In the genomic region with DNA sequence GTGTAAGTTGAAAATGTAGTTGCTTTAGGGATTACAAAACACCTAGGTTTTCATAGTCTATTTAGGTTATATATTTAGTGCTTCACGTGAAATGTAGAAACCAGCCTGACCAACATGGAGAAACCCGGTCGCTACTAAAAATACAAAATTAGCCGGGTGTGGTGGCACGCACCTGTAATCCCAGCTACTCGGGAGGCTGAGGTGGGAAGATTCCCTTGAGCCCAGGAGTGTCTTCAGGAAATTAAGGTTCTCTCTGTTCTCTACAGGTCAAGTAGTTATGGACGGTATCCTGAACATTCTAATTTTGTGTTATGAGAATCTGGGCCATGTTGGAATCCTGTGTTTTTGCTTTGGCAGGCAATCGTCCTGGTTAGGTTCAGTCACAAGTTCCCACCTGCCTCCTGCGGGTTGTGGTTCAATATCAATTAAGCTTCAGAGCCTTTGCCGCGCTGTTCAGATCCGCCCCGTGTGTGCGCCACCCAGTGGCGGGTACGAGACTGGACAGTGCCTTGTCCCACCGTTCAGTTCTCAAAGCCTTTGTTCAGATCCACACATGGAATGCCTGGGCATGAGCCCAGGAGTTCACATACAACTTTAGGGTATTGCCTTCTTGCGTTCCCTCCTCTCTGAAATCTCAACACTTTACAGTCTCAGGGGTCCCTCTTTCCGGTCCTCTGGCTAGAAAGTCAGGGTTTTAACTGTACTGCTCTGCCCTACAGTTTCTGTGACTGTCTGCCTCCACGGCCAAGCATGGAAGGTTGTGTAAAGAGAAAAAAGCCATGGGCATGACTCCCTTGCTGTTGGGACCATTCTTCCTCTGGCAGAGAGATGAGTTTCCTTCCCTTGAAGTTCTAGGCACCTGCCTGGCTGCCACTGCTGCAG, we compare ENCODE assay signal across 8 cellular contexts. TPM values are rescaled to one million over a fixed set of nuclear protein-coding genes. Genes with fewer than 3 reads are reported as not detected.
A peak's percentile ranks its signal among the peaks of the same experiment; 100 is the strongest.
DNase-seq lines count a peak whose midpoint lies in the region; ATAC-seq and TF ChIP-seq lines count a peak whose summit lies in the region.

No MANE protein-coding gene starts in this region.

- TF ChIP-seq CTCF in 22Rv1 (IDR thresholded peaks at IDR 0.05), result peak; percentile 98
- peak; percentile 80 for TF ChIP-seq CTCF in IMR-90 (conservative IDR thresholded peaks at IDR 0.05; ENCODE audit: low read depth, low read length)
- peak; percentile 88 to 92 for TF ChIP-seq CTCF in fibroblast of lung (conservative IDR thresholded peaks at IDR 0.05 in 1 of 2, IDR thresholded peaks at IDR 0.05 in 1 of 2; ENCODE audit: low read depth in 1 of 2, low read length in 2 of 2)
- peak; percentile 84 for TF ChIP-seq CTCF in nephron progenitor cell (IDR thresholded peaks at IDR 0.05)

- H3K14ac ChIP-seq in IMR-90 (replicated peaks; ENCODE audit: low read depth, low read length), result no peak overlapping the region; the same call in 1 of the 2 replicates

- intact Hi-C loops in IMR-90 (cut with micrococcal nuclease), result loop anchor here (10.0 kb wide), 4 partner anchors 72 to 722 kb away; a partner anchor contains a TSS

- no peak overlapping the region for H3K9ac ChIP-seq in IMR-90 (ENCODE audit: low read depth, low read length)
- H3K9ac ChIP-seq in fibroblast of lung (ENCODE audit: insufficient read depth, low read length), result no peak overlapping the region

- H3K9me3 ChIP-seq in IMR-90 (ENCODE audit: control insufficient read depth, insufficient read depth, low read length), result no peaks in the 10 kb centered on the region
- H3K9me3 ChIP-seq in fibroblast of lung (ENCODE audit: control insufficient read depth, insufficient read depth, low read depth, low read length), result no peaks in the 10 kb centered on the region

- H3K4ac ChIP-seq in IMR-90 (ENCODE audit: low read depth, low read length), result peak overlapping the region; percentile 42; the same call in 1 of the 2 replicates

- BruUV-seq in IMR-90 (replicated peaks; lab: Mats Ljungman, UMichigan), result no TSS peak

- H3K27ac ChIP-seq in 22Rv1 (no peak overlapping the region), IMR-90 (ENCODE audit: insufficient read depth, low read length) (no peak overlapping the region), fibroblast of lung (ENCODE audit: insufficient read depth, low read length) (no peak overlapping the region)

- H3K4me1 ChIP-seq in IMR-90 (ENCODE audit: control insufficient read depth, insufficient read depth, low read length), result no peaks in the 10 kb centered on the region
- H3K4me1 ChIP-seq in fibroblast of lung (ENCODE audit: control insufficient read depth, extremely low read depth, insufficient read depth, low read length), result no peaks in the 10 kb centered on the region

- no peak overlapping the region; the same call in 1 of the 2 replicates for H2BK20ac ChIP-seq in IMR-90 (ENCODE audit: low read depth, low read length)

- POLR2A ChIA-PET in IMR-90 (lab: Charles Lee; ENCODE audit: unreplicated experiment), result no interaction called here

- peaks cover 5% of the 10 kb centered on the region for H3K4me1 Mint-ChIP-seq in activated T-cell treated with anti-CD3 and anti-CD28 coated beads, Interleukin-2, amount 50 U/mL, for 24 hours (ENCODE audit: low read depth)
- H3K4me1 Mint-ChIP-seq in nephron progenitor cell, result peaks cover 5% of the 10 kb centered on the region
- H3K4me1 Mint-ChIP-seq in stimulated activated naive B cell treated with anti-CD40 and anti-IgM and Interleukin-4, amounts not matched to agents 10 μg/mL and 1 μg/mL and 100 μg/mL, for 72 hours, result peaks cover 0 to 5% of the 10 kb centered on the region in 2 donors

- DNase-seq in IMR-90 (peak; percentile 61), OCI-M1 (lab: John Stamatoyannopoulos, UW) (peak; percentile 89), fibroblast of lung (ENCODE audit: low read depth in 2 of 2) (peak; percentile 58 to 64), nephron progenitor cell (peak; percentile 73)
- peak; percentile 75 for DNase-seq in activated T-cell treated with anti-CD3 and anti-CD28 coated beads, Interleukin-2, amount 50 U/mL, for 24 hours
- DNase-seq in stimulated activated naive B cell treated with anti-CD40 and anti-IgM and Interleukin-4, amounts not matched to agents 10 μg/mL and 1 μg/mL and 100 μg/mL, for 72 hours, result peak; percentile 45

- H2BK120ac ChIP-seq in IMR-90 (ENCODE audit: low read depth, low read length), result no peak overlapping the region

- H2BK15ac ChIP-seq in IMR-90 (ENCODE audit: low read depth, low read length), result no peak overlapping the region

- H3K4me3 ChIP-seq in IMR-90 (ENCODE audit: insufficient read depth, low read depth, low read length) (no peak overlapping the region), fibroblast of lung (replicated peaks in 1 of 4; ENCODE audit: control extremely low read depth in 1 of 4, insufficient read depth in 1 of 4, low read depth in 3 of 4, low read length in 4 of 4) (no peak overlapping the region)

- peak overlapping the region in 1 of 2 experiments; percentile 41; a peak in 1 of 4 replicates for H4K8ac ChIP-seq in IMR-90 (ENCODE audit: low read depth in 2 of 2, low read length in 2 of 2)

- H2AK9ac ChIP-seq in IMR-90 (replicated peaks; ENCODE audit: low read depth, low read length, poor library complexity), result no peak overlapping the region

- no peak overlapping the region for H3K18ac ChIP-seq in IMR-90 (ENCODE audit: low read depth, low read length)

- no peak overlapping the region for H3K4me3 Mint-ChIP-seq in activated T-cell treated with anti-CD3 and anti-CD28 coated beads, Interleukin-2, amount 50 U/mL, for 24 hours
- no peak overlapping the region for H3K4me3 Mint-ChIP-seq in nephron progenitor cell
- peak overlapping the region in 1 of 2 donors; percentile 16 for H3K4me3 Mint-ChIP-seq in stimulated activated naive B cell treated with anti-CD40 and anti-IgM and Interleukin-4, amounts not matched to agents 10 μg/mL and 1 μg/mL and 100 μg/mL, for 72 hours

- H3K9me1 ChIP-seq in IMR-90 (ENCODE audit: insufficient read depth, low read length), result no peaks in the 10 kb centered on the region

- TF ChIP-seq POLR2A in IMR-90 (IDR thresholded peaks at IDR 0.05; ENCODE audit: low read depth, low read length), result no peak

- H3K36me3 ChIP-seq in IMR-90 (ENCODE audit: control insufficient read depth, insufficient read depth, low read length), result peaks cover under 1% of the 10 kb centered on the region
- H3K36me3 ChIP-seq in fibroblast of lung (ENCODE audit: control insufficient read depth, insufficient read depth, low read length), result peaks cover under 1% of the 10 kb centered on the region

- no peaks in the 10 kb centered on the region for H3K79me2 ChIP-seq in fibroblast of lung (ENCODE audit: control insufficient read depth, insufficient read depth, low read length)

- no peak overlapping the region for H3K56ac ChIP-seq in IMR-90 (ENCODE audit: extremely low read depth, insufficient read depth, low read length)

- no peak overlapping the region for H2AK5ac ChIP-seq in IMR-90 (ENCODE audit: low read depth, low read length)

- H3K27me3 ChIP-seq in IMR-90 (ENCODE audit: control insufficient read depth, insufficient read depth, low read length) (peaks cover 3% of the 10 kb centered on the region; the same call in 1 of the 2 replicates), fibroblast of lung (ENCODE audit: control insufficient read depth, insufficient read depth, low read length) (no peaks in the 10 kb centered on the region)

- no peak overlapping the region for H3K23ac ChIP-seq in IMR-90 (ENCODE audit: low read depth, low read length)

- in situ Hi-C loops in IMR-90 (cut with MboI; ENCODE audit: low sequenced_read_pairs), result loop anchor here (10.0 kb wide), 2 partner anchors 72 to 122 kb away; a partner anchor contains a TSS

- no peak overlapping the region for H2BK5ac ChIP-seq in IMR-90 (ENCODE audit: low read depth, low read length, poor library complexity, severe bottlenecking)

- TF ChIP-seq RAD21 in IMR-90 (IDR thresholded peaks at IDR 0.05; ENCODE audit: low read length), result peak; percentile 48

- peaks cover 13% of the 10 kb centered on the region for H3K36me3 Mint-ChIP-seq in activated T-cell treated with anti-CD3 and anti-CD28 coated beads, Interleukin-2, amount 50 U/mL, for 24 hours (ENCODE audit: low read depth)
- H3K36me3 Mint-ChIP-seq in nephron progenitor cell (ENCODE audit: low read depth), result peaks cover 7% of the 10 kb centered on the region
- peaks cover 0 to 5% of the 10 kb centered on the region in 2 donors for H3K36me3 Mint-ChIP-seq in stimulated activated naive B cell treated with anti-CD40 and anti-IgM and Interleukin-4, amounts not matched to agents 10 μg/mL and 1 μg/mL and 100 μg/mL, for 72 hours

- 9% methylated on average over 12 of the region's 20 CpGs; no CpG with 5 or more reads in 1 of the 2 experiments for WGBS in IMR-90 (ENCODE audit: extremely low coverage in 2 of 2, insufficient read length in 1 of 2), 2 experiments

- H3K27ac Mint-ChIP-seq in activated T-cell treated with anti-CD3 and anti-CD28 coated beads, Interleukin-2, amount 50 U/mL, for 24 hours, result peak overlapping the region; percentile 12
- H3K27ac Mint-ChIP-seq in nephron progenitor cell, result no peak overlapping the region
- H3K27ac Mint-ChIP-seq in stimulated activated naive B cell treated with anti-CD40 and anti-IgM and Interleukin-4, amounts not matched to agents 10 μg/mL and 1 μg/mL and 100 μg/mL, for 72 hours, result no peak overlapping the region

- ATAC-seq in GM18511 (IDR thresholded peaks at IDR 0.05; ENCODE audit: unreplicated experiment) (peak; percentile 70), IMR-90 (ENCODE audit: low read depth) (peak; percentile 96)
- ATAC-seq in stimulated activated naive B cell treated with anti-CD40 and anti-IgM and Interleukin-4, amounts not matched to agents 10 μg/mL and 1 μg/mL and 100 μg/mL, for 72 hours (replicated peaks), result peak; percentile 94 to 97

- no peaks in the 10 kb centered on the region for H4K20me1 ChIP-seq in IMR-90 (ENCODE audit: insufficient read depth, low read length)
- H4K20me1 ChIP-seq in fibroblast of lung (ENCODE audit: control insufficient read depth, extremely low read depth, insufficient read depth, low read length), result no peaks in the 10 kb centered on the region

- no peak overlapping the region for H4K5ac ChIP-seq in IMR-90 (ENCODE audit: low read depth, low read length)

- peak overlapping the region; percentile 78 for H3K4me2 ChIP-seq in IMR-90 (ENCODE audit: low read depth, low read length)
- H3K4me2 ChIP-seq in fibroblast of lung (ENCODE audit: extremely low read depth, insufficient read depth, low read length), result peak overlapping the region; percentile 49

- H4K91ac ChIP-seq in IMR-90 (ENCODE audit: insufficient read depth, low read depth, low read length), result no peak overlapping the region

- H3K27me3 Mint-ChIP-seq in activated T-cell treated with anti-CD3 and anti-CD28 coated beads, Interleukin-2, amount 50 U/mL, for 24 hours, result peaks cover 22% of the 10 kb centered on the region
- peaks cover 18% of the 10 kb centered on the region for H3K27me3 Mint-ChIP-seq in nephron progenitor cell (ENCODE audit: low read depth, poor library complexity)
- H3K27me3 Mint-ChIP-seq in stimulated activated naive B cell treated with anti-CD40 and anti-IgM and Interleukin-4, amounts not matched to agents 10 μg/mL and 1 μg/mL and 100 μg/mL, for 72 hours, result peaks cover 13 to 16% of the 10 kb centered on the region in 2 donors

- CTCF ChIA-PET in IMR-90 (lab: Yijun Ruan, JAX), result interaction anchor here (0.5 to 1.5 kb wide), 9 partner anchors 9 to 418 kb away, joined by 3 to 6 read pairs (median 4); a partner anchor contains a TSS

- H3K79me1 ChIP-seq in IMR-90 (ENCODE audit: low read depth in 1 of 2, low read length in 2 of 2), result no peaks in the 10 kb centered on the region

- dilution Hi-C loops in IMR-90 (cut with HindIII; ENCODE audit: low sequenced_read_pairs, unreplicated experiment), result no loop called here

- H3K9me3 Mint-ChIP-seq in activated T-cell treated with anti-CD3 and anti-CD28 coated beads, Interleukin-2, amount 50 U/mL, for 24 hours, result no peaks in the 10 kb centered on the region
- H3K9me3 Mint-ChIP-seq in nephron progenitor cell, result no peaks in the 10 kb centered on the region
- no peaks in the 10 kb centered on the region for H3K9me3 Mint-ChIP-seq in stimulated activated naive B cell treated with anti-CD40 and anti-IgM and Interleukin-4, amounts not matched to agents 10 μg/mL and 1 μg/mL and 100 μg/mL, for 72 hours

- H2AFZ ChIP-seq in IMR-90 (replicated peaks; ENCODE audit: low read length, poor library complexity) (peak overlapping the region; percentile 84), fibroblast of lung (ENCODE audit: low read length) (peak overlapping the region; percentile 14)

RNA-seq across cellular contexts. Expression of a gene that starts 41.7 kb away (rescaled TPM):
- total RNA-seq in IMR-90 (2012; rRNA removed) (25.6 and 27.6 TPM in 2 replicates), fibroblast of lung (15.4 and 20.3 TPM in 2 replicates)
- polyA plus RNA-seq in IMR-90 (2012; rRNA removed) (16.7 and 20.2 TPM in 2 replicates), fibroblast of lung (16.6 and 17.8 TPM in 2 replicates)
- polyA plus RNA-seq in IMR-90 (2012; cell fraction: cytosol; rRNA removed), result 6.2 and 14.9 TPM in 2 replicates
- polyA plus RNA-seq in IMR-90 (2012; cell fraction: nucleus; rRNA removed; ENCODE audit: low replicate concordance), result 38.1 and 58.8 TPM in 2 replicates
- 9.2 and 10.9 TPM in 2 replicates for polyA plus RNA-seq in fibroblast of lung (2012)
- 13.0 and 42.6 TPM in 2 replicates for polyA minus RNA-seq in fibroblast of lung (ENCODE audit: low replicate concordance)
